In the genomic region with DNA sequence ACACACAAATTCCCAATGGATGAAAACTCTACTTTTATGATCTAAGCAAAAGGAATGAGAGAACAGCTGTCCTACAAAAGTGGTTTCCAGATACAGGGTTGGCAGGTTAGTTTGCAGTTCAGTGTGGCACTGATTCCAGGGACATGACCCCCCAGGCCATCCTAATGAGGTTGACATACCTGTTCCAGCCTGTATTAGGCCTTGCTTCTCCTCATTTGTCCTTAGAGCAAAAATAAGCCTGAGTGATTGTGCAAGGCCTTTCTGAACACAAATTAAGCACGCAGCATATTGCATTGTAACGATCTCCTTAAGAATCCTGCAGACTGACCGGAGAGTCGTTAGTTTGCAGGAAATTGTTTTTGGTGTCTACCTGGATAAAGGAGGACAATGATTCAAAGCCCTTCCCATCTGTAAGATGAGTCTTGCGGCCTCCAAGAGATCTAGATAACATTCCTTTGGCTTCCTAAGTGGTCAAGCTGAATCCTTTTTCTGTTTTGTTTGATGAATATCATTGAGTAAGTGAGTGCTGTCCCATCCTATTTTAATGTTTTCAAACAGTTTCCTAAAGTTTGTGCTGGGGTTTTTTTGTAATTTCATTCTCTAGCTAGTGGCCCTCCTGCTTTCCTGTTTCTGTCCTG, we compare ENCODE assay signal across 9 cellular contexts. TPM values are rescaled to one million over a fixed set of nuclear protein-coding genes. Genes with fewer than 3 reads are reported as not detected.
DNase-seq lines count a peak whose midpoint lies in the region; ATAC-seq and TF ChIP-seq lines count a peak whose summit lies in the region.
"Had no signal": no experiment of that assay in that cellular context is flagged by ENCODE, and none has a peak within 500 bp of the region (broad histone marks: within the 10 kb centered on the region; RNA-seq: fewer than 3 reads in every experiment).

No MANE protein-coding gene starts in this region.

- CTCF ChIA-PET in activated naive CD4-positive, alpha-beta T cell treated with anti-CD3 and anti-CD28 coated beads for 36 hours (lab: Charles Lee) = interaction anchor here (0.8 to 0.9 kb wide), 2 partner anchors 26 to 131 kb away, joined by 3 read pairs; no protein-coding TSS in a partner anchor
- CTCF ChIA-PET in activated CD8-positive, alpha-beta T cell treated with anti-CD3 and anti-CD28 coated beads for 36 hours (lab: Charles Lee) = interaction anchor here (0.8 to 6.4 kb wide), 4 partner anchors 24 to 261 kb away, joined by 3 to 36 read pairs (median 3); no protein-coding TSS in a partner anchor

- H3K4me1 ChIP-seq in thoracic aorta (ENCODE audit: control insufficient read depth in 1 of 2, low read depth in 2 of 2) = peaks cover 12 to 18% of the 10 kb centered on the region in 2 donors

- H3K9me3 Mint-ChIP-seq in activated naive CD4-positive, alpha-beta T cell treated with anti-CD3 and anti-CD28 coated beads for 36 hours = no peaks in the 10 kb centered on the region
- H3K9me3 Mint-ChIP-seq in activated CD8-positive, alpha-beta T cell treated with anti-CD3 and anti-CD28 coated beads for 36 hours = no peaks in the 10 kb centered on the region
- H3K9me3 Mint-ChIP-seq in memory B cell = no peaks in the 10 kb centered on the region

- no peaks in the 10 kb centered on the region for H3K36me3 Mint-ChIP-seq in activated naive CD4-positive, alpha-beta T cell treated with anti-CD3 and anti-CD28 coated beads for 36 hours (ENCODE audit: low read depth)
- peaks cover 18% of the 10 kb centered on the region for H3K36me3 Mint-ChIP-seq in activated CD8-positive, alpha-beta T cell treated with anti-CD3 and anti-CD28 coated beads for 36 hours (ENCODE audit: low read depth)
- H3K36me3 Mint-ChIP-seq in memory B cell = peaks cover 10% of the 10 kb centered on the region

- no peaks in the 10 kb centered on the region for H3K9me3 ChIP-seq in thoracic aorta

- no peaks in the 10 kb centered on the region for H3K36me3 ChIP-seq in thoracic aorta

- no peak for TF ChIP-seq CTCF in activated CD8-positive, alpha-beta T cell treated with anti-CD3 and anti-CD28 coated beads for 36 hours (IDR thresholded peaks at IDR 0.05)
- TF ChIP-seq CTCF in thoracic aorta (IDR thresholded peaks at IDR 0.05) = no peak

- H3K27me3 Mint-ChIP-seq in activated naive CD4-positive, alpha-beta T cell treated with anti-CD3 and anti-CD28 coated beads for 36 hours (ENCODE audit: low read depth) = peaks cover 2% of the 10 kb centered on the region
- no peaks in the 10 kb centered on the region for H3K27me3 Mint-ChIP-seq in activated CD8-positive, alpha-beta T cell treated with anti-CD3 and anti-CD28 coated beads for 36 hours
- H3K27me3 Mint-ChIP-seq in memory B cell = no peaks in the 10 kb centered on the region

- POLR2A ChIA-PET in activated CD8-positive, alpha-beta T cell treated with anti-CD3 and anti-CD28 coated beads for 36 hours (lab: Charles Lee) = interaction anchor here (0.8 to 1.6 kb wide), 4 partner anchors 11 to 226 kb away, joined by 3 to 4 read pairs (median 3); no protein-coding TSS in a partner anchor

- H3K27ac ChIP-seq in thoracic aorta = peak overlapping the region; percentile 88 to 97

- DNase-seq in activated naive CD4-positive, alpha-beta T cell treated with anti-CD3 and anti-CD28 coated beads for 36 hours = no peak
- no peak for DNase-seq in activated naive CD4-positive, alpha-beta T cell treated with anti-CD3 and anti-CD28 coated beads, Interleukin-2, amount 50 U/mL, for 16 hours
- no peak for DNase-seq in activated CD8-positive, alpha-beta T cell treated with anti-CD3 and anti-CD28 coated beads for 36 hours
- no peak for DNase-seq in memory B cell (ENCODE audit: low spot score in 2 of 2)
- DNase-seq in thoracic aorta (ENCODE audit: low spot score) = no peak
- DNase-seq in amygdala (lab: John Stamatoyannopoulos, UW) = no peak
- DNase-seq in foreskin melanocyte = no peak
- no peak for DNase-seq in NCI-H1417 treated with DMSO at 0.1 percent for 48 hours (lab: John Stamatoyannopoulos, UW)
- DNase-seq: amniotic stem cell had no signal

- intact Hi-C loops in activated naive CD4-positive, alpha-beta T cell treated with anti-CD3 and anti-CD28 coated beads for 36 hours (cut with micrococcal nuclease) = loop anchor here (2.0 to 5.0 kb wide), 3 partner anchors 179 to 777 kb away; no protein-coding TSS in a partner anchor
- intact Hi-C loops in activated CD8-positive, alpha-beta T cell treated with anti-CD3 and anti-CD28 coated beads for 36 hours (cut with micrococcal nuclease) = loop anchor here (5.0 to 10.0 kb wide), 3 partner anchors 43 to 261 kb away; no protein-coding TSS in a partner anchor

- peak overlapping the region; percentile 97 for H3K27ac Mint-ChIP-seq in activated naive CD4-positive, alpha-beta T cell treated with anti-CD3 and anti-CD28 coated beads for 36 hours
- peak overlapping the region; percentile 99 for H3K27ac Mint-ChIP-seq in activated CD8-positive, alpha-beta T cell treated with anti-CD3 and anti-CD28 coated beads for 36 hours
- peak overlapping the region; percentile 91 for H3K27ac Mint-ChIP-seq in memory B cell

- no peak overlapping the region for H3K4me3 ChIP-seq in thoracic aorta

- H3K4me1 Mint-ChIP-seq in activated naive CD4-positive, alpha-beta T cell treated with anti-CD3 and anti-CD28 coated beads for 36 hours (ENCODE audit: low read depth) = peaks cover 51% of the 10 kb centered on the region
- H3K4me1 Mint-ChIP-seq in activated CD8-positive, alpha-beta T cell treated with anti-CD3 and anti-CD28 coated beads for 36 hours (ENCODE audit: low read depth) = peaks cover 58% of the 10 kb centered on the region
- peaks cover 37% of the 10 kb centered on the region for H3K4me1 Mint-ChIP-seq in memory B cell

- H3K27me3 ChIP-seq in thoracic aorta (replicated peaks; ENCODE audit: insufficient read depth) = no peaks in the 10 kb centered on the region

- ATAC-seq in activated CD8-positive, alpha-beta T cell treated with anti-CD3 and anti-CD28 coated beads for 36 hours = no peak
- ATAC-seq in memory B cell (ENCODE audit: low read depth) (no peak), thoracic aorta (ENCODE audit: insufficient number of reproducible peaks, low FRiP score, low read depth) (no peak)

- peak overlapping the region; percentile 87 for H3K4me3 Mint-ChIP-seq in activated naive CD4-positive, alpha-beta T cell treated with anti-CD3 and anti-CD28 coated beads for 36 hours
- peak overlapping the region; percentile 84 for H3K4me3 Mint-ChIP-seq in activated CD8-positive, alpha-beta T cell treated with anti-CD3 and anti-CD28 coated beads for 36 hours
- peak overlapping the region; percentile 37 for H3K4me3 Mint-ChIP-seq in memory B cell

RNA-seq across cellular contexts. Expression of gene NEDD9, which starts 1.6 kb away (rescaled TPM):
- total RNA-seq in activated naive CD4-positive, alpha-beta T cell treated with anti-CD3 and anti-CD28 coated beads for 36 hours = 10 to 100 TPM; 17.5 to 18.8 TPM
- total RNA-seq in activated CD8-positive, alpha-beta T cell treated with anti-CD3 and anti-CD28 coated beads for 36 hours = 10 to 100 TPM; 26.6 to 29.7 TPM
- total RNA-seq in thoracic aorta = 100 to 1,000 TPM; 122 to 181 TPM

Comparison
In these comparisons a context has a peak if more than half of its experiments do, and no peak if none do; other contexts are left out.
1. H3K4me3 Mint-ChIP-seq: peak in every context shown above with its lines; median percentile 87 in activated naive CD4-positive, alpha-beta T cell treated with anti-CD3 and anti-CD28 coated beads for 36 hours; 84 in activated CD8-positive, alpha-beta T cell treated with anti-CD3 and anti-CD28 coated beads for 36 hours; 37 in memory B cell.
2. RNA of gene NEDD9, which starts 1.6 kb away (total RNA-seq): 122 to 181 TPM in thoracic aorta; 26.6 to 29.7 TPM in activated CD8-positive, alpha-beta T cell treated with anti-CD3 and anti-CD28 coated beads for 36 hours and 17.5 to 18.8 TPM in activated naive CD4-positive, alpha-beta T cell treated with anti-CD3 and anti-CD28 coated beads for 36 hours; every median in the first group is over 4 times any median in the second.
3. Peak in every context shown above with its lines, with median percentiles within 50 percentile points of each other: H3K27ac Mint-ChIP-seq.